14 cellular contexts compared by ENCODE assay signal in genomic region chrX:120287513-120288112, GRCh38. TPM values are rescaled to one million over a fixed set of nuclear protein-coding genes. Genes with fewer than 3 reads are reported as not detected.
A peak's percentile ranks its signal among the peaks of the same experiment; 100 is the strongest.
DNase-seq lines count a peak whose midpoint lies in the region; ATAC-seq and TF ChIP-seq lines count a peak whose summit lies in the region.
"Had no signal": no experiment of that assay in that cellular context is flagged by ENCODE, and none has a peak within 500 bp of the region (broad histone marks: within the 10 kb centered on the region; RNA-seq: fewer than 3 reads in every experiment).

No MANE protein-coding gene starts in this region.

- no peak for TF ChIP-seq CTCF in transverse colon (IDR thresholded peaks at IDR 0.05)

- H3K9me3 Mint-ChIP-seq in stimulated activated naive B cell treated with anti-CD40 and anti-IgM and Interleukin-4, amounts not matched to agents 10 μg/mL and 1 μg/mL and 100 μg/mL, for 72 hours = no peaks in the 10 kb centered on the region
- H3K9me3 Mint-ChIP-seq: activated T-helper 1 cell treated with anti-CD3 and anti-CD28 coated beads, Interleukin-12 subunit alpha, Interleukin-12 subunit beta, Interleukin-2, Interleukin-4 antibody, amounts not matched to agents 30 ng/mL and 10 ng/mL and 1 ng/mL, durations not matched to agents 14 hours and 24 hours and 36 hours had no signal

- H3K27me3 Mint-ChIP-seq in stimulated activated naive B cell treated with anti-CD40 and anti-IgM and Interleukin-4, amounts not matched to agents 10 μg/mL and 1 μg/mL and 100 μg/mL, for 72 hours = peaks cover 0 to 11% of the 10 kb centered on the region in 2 donors
- H3K27me3 Mint-ChIP-seq: effector memory CD8-positive, alpha-beta T cell had no signal

- TF ChIP-seq EP300 in transverse colon (IDR thresholded peaks at IDR 0.05; ENCODE audit: low read depth) = no peak

- no peaks in the 10 kb centered on the region for H3K4me1 ChIP-seq in transverse colon
- H3K4me1 ChIP-seq: Caco-2, right lobe of liver had no signal

- no peak overlapping the region for H3K4me3 Mint-ChIP-seq in stimulated activated naive B cell treated with anti-CD40 and anti-IgM and Interleukin-4, amounts not matched to agents 10 μg/mL and 1 μg/mL and 100 μg/mL, for 72 hours
- H3K4me3 Mint-ChIP-seq: activated T-helper 1 cell treated with anti-CD3 and anti-CD28 coated beads, Interleukin-12 subunit alpha, Interleukin-12 subunit beta, Interleukin-2, Interleukin-4 antibody, amounts not matched to agents 30 ng/mL and 10 ng/mL and 1 ng/mL, durations not matched to agents 14 hours and 24 hours and 36 hours; effector memory CD8-positive, alpha-beta T cell; naive thymus-derived CD4-positive, alpha-beta T cell had no signal

- DNase-seq in stimulated activated naive B cell treated with anti-CD40 and anti-IgM and Interleukin-4, amounts not matched to agents 10 μg/mL and 1 μg/mL and 100 μg/mL, for 72 hours = no peak
- no peak for DNase-seq in transverse colon
- no peak for DNase-seq in ACHN
- no peak for DNase-seq in NCI-H345 treated with DMSO at 0.1 percent for 48 hours (lab: John Stamatoyannopoulos, UW; ENCODE audit: unreplicated experiment)
- DNase-seq: Caco-2; effector memory CD8-positive, alpha-beta T cell; naive thymus-derived CD4-positive, alpha-beta T cell; NCI-H1105; right lobe of liver had no signal

- no peaks in the 10 kb centered on the region for H3K36me3 ChIP-seq in transverse colon
- H3K36me3 ChIP-seq: right lobe of liver had no signal

- ATAC-seq in GM19035 (IDR thresholded peaks at IDR 0.05; ENCODE audit: unreplicated experiment) (peak; percentile 51), GM21786 (IDR thresholded peaks at IDR 0.05; ENCODE audit: unreplicated experiment) (peak; percentile 59), HG03196 (IDR thresholded peaks at IDR 0.05; ENCODE audit: unreplicated experiment) (peak; percentile 79)
- peak; percentile 39 to 66 for ATAC-seq in stimulated activated naive B cell treated with anti-CD40 and anti-IgM and Interleukin-4, amounts not matched to agents 10 μg/mL and 1 μg/mL and 100 μg/mL, for 72 hours (replicated peaks)
- ATAC-seq: activated CD4-positive, CD25-positive, alpha-beta regulatory T cell treated with anti-CD3 and anti-CD28 coated beads, Interleukin-2, amount 50 U/mL, for 24 hours; effector memory CD8-positive, alpha-beta T cell; naive thymus-derived CD4-positive, alpha-beta T cell had no signal

- no peak overlapping the region for H3K27ac Mint-ChIP-seq in stimulated activated naive B cell treated with anti-CD40 and anti-IgM and Interleukin-4, amounts not matched to agents 10 μg/mL and 1 μg/mL and 100 μg/mL, for 72 hours
- H3K27ac Mint-ChIP-seq: activated T-helper 1 cell treated with anti-CD3 and anti-CD28 coated beads, Interleukin-12 subunit alpha, Interleukin-12 subunit beta, Interleukin-2, Interleukin-4 antibody, amounts not matched to agents 30 ng/mL and 10 ng/mL and 1 ng/mL, durations not matched to agents 14 hours and 24 hours and 36 hours; effector memory CD8-positive, alpha-beta T cell had no signal

- no peaks in the 10 kb centered on the region for H3K27me3 ChIP-seq in transverse colon
- H3K27me3 ChIP-seq: right lobe of liver had no signal

- H3K9me3 ChIP-seq in transverse colon = no peaks in the 10 kb centered on the region
- H3K9me3 ChIP-seq: Caco-2, right lobe of liver had no signal

- TF ChIP-seq POLR2A in transverse colon (IDR thresholded peaks at IDR 0.05) = no peak

- intact Hi-C loops in transverse colon (cut with DNase I; ENCODE audit: low total_unique reads) = no loop called here

- no peaks in the 10 kb centered on the region for H3K36me3 Mint-ChIP-seq in stimulated activated naive B cell treated with anti-CD40 and anti-IgM and Interleukin-4, amounts not matched to agents 10 μg/mL and 1 μg/mL and 100 μg/mL, for 72 hours

- no peak overlapping the region for H3K4me3 ChIP-seq in transverse colon
- H3K4me3 ChIP-seq: right lobe of liver had no signal

- WGBS in transverse colon (ENCODE audit: low coverage in 1 of 2), 2 donors = 67 to 74% methylated on average over 1 to 3 of the region's 3 CpGs

- in situ Hi-C loops in transverse colon (cut with MboI; ENCODE audit: low pct_ligation_motif_present in 1 of 4, low pct_unique_long_range_greater_than_20kb in 1 of 4, low sequenced_read_pairs in 3 of 4) = no loop called here
- in situ Hi-C loops in ACHN (cut with HindIII; ENCODE audit: low pct_ligation_motif_present, low pct_unique_long_range_greater_than_20kb, low sequenced_read_pairs) = no loop called here

- H3K4me1 Mint-ChIP-seq in stimulated activated naive B cell treated with anti-CD40 and anti-IgM and Interleukin-4, amounts not matched to agents 10 μg/mL and 1 μg/mL and 100 μg/mL, for 72 hours = peaks cover 8 to 15% of the 10 kb centered on the region in 2 donors
- H3K4me1 Mint-ChIP-seq: naive thymus-derived CD4-positive, alpha-beta T cell had no signal

- no peak overlapping the region for H3K27ac ChIP-seq in transverse colon
- H3K27ac ChIP-seq: right lobe of liver had no signal

RNA-seq across cellular contexts. Expression of gene TMEM255A, which starts 23.6 kb away (rescaled TPM):
- total RNA-seq in transverse colon = 1 to 10 TPM in 3 of 4 donors, not detected in 1; 1.2 to 1.7 (median 1.4) TPM
- total RNA-seq: activated T-helper 1 cell treated with anti-CD3 and anti-CD28 coated beads, Interleukin-12 subunit alpha, Interleukin-12 subunit beta, Interleukin-2, Interleukin-4 antibody, amounts not matched to agents 30 ng/mL and 10 ng/mL and 1 ng/mL, durations not matched to agents 14 hours and 24 hours and 36 hours had no signal

RNA-seq across cellular contexts. Expression of gene ZBTB33, which starts 37.0 kb away (rescaled TPM):
- total RNA-seq in transverse colon = 10 to 100 TPM in 2 of 4 donors, 1 to 10 TPM in 2; 5.6 to 16.1 (median 10.0) TPM
